1 cellular context compared by ENCODE assay signal in the genomic region with DNA sequence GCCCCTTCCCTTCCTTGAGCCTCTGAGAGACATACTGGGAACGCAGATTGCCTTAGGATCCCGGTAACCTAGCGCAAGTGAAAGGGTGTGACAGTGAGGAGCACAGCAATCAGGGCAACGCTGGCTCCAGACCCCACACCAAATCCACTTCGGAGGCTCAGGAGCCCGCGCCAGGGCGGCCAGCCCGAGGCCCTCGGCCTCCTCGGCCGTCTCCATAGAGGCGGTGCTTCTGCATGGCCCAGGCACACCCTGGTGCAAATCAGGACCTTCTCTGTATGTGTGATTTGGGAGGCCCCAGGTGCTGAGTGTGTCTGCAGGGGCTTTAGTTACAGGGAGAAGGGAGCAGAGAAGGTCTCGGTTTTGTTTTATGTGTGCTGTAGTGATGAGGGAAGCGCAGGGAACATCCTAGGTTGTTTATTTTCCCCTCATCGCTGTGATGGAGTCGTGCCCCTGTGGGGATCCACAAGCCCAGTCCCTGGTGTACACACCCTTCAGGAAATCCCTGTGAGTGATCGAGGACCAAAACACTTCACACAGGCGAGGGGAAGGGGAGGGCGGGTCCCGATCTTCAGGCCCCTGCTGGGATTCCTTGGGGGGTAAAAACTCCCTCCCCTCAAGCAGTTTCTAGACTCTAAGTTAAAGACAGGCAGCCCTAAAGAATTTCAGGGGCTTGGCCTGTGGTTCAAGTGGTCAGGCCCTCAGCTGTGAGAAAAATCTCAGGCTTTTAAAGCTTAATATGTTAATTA.
TF ChIP-seq lines count a peak whose summit lies in the region.

No MANE protein-coding gene starts in this region.

TF ChIP-seq in H1, 55 proteins besides CTCF, POLR2A, EP300 and RAD21:
- TF ChIP-seq RBBP5 (IDR thresholded peaks at IDR 0.05; ENCODE audit: borderline replicate concordance, low read depth, low read length) (no peak), SP1 (IDR thresholded peaks at IDR 0.05; ENCODE audit: low read depth, low read length) (no peak), EZH2 (IDR thresholded peaks at IDR 0.05; ENCODE audit: low read depth, low read length, severe bottlenecking) (no peak), ATF3 (IDR thresholded peaks at IDR 0.05; ENCODE audit: insufficient read depth, low read depth, low read length) (no peak), TAF7 (optimal IDR thresholded peaks at IDR 0.05; ENCODE audit: borderline replicate concordance, low read depth, low read length) (no peak), ZNF274 (IDR thresholded peaks at IDR 0.05; ENCODE audit: borderline replicate concordance, extremely low read depth, low read length) (no peak), RNF2 (IDR thresholded peaks at IDR 0.05; ENCODE audit: borderline replicate concordance, low read depth, low read length, missing control alignments, poor library complexity, severe bottlenecking) (no peak)
